Comparison of ENCODE assay signal across 8 cellular contexts in genomic region chr3:179608931-179609720, GRCh38. TPM values are rescaled to one million over a fixed set of nuclear protein-coding genes. Genes with fewer than 3 reads are reported as not detected.
DNase-seq lines count a peak whose midpoint lies in the region; ATAC-seq, FAIRE-seq and TF ChIP-seq lines count a peak whose summit lies in the region.

No MANE protein-coding gene starts in this region.

- CTCF ChIA-PET in Calu3 (lab: Charles Lee): interaction anchor here (0.6 kb wide), 1 partner anchor 1290 kb away, joined by 4 read pairs; no protein-coding TSS in a partner anchor

- TF ChIP-seq CTCF in Calu3 (IDR thresholded peaks at IDR 0.05; ENCODE audit: unreplicated experiment): no peak

- H3K4me1 Mint-ChIP-seq in activated T-helper 17 cell treated with anti-CD3 and anti-CD28 coated beads, Interleukin-2, amount 50 U/mL, for 72 hours: peaks cover 38% of the 10 kb centered on the region
- H3K4me1 Mint-ChIP-seq in Calu3 (ENCODE audit: low read depth, unreplicated experiment): peaks cover 21% of the 10 kb centered on the region

- no TSS peak for BruUV-seq in Calu3 (replicated peaks; lab: Mats Ljungman, UMichigan)

- peak overlapping the region; percentile 90 for H3K4me3 Mint-ChIP-seq in activated T-helper 17 cell treated with anti-CD3 and anti-CD28 coated beads, Interleukin-2, amount 50 U/mL, for 72 hours
- H3K4me3 Mint-ChIP-seq in Calu3 (ENCODE audit: low read depth, unreplicated experiment): no peak overlapping the region

- H3K27me3 Mint-ChIP-seq in activated T-helper 17 cell treated with anti-CD3 and anti-CD28 coated beads, Interleukin-2, amount 50 U/mL, for 72 hours: no peaks in the 10 kb centered on the region
- no peaks in the 10 kb centered on the region for H3K27me3 Mint-ChIP-seq in Calu3 (ENCODE audit: unreplicated experiment)

- no peak for TF ChIP-seq POLR2A in GM12891 (IDR thresholded peaks at IDR 0.05; ENCODE audit: low read depth, low read length)

- H3K36me3 Mint-ChIP-seq in activated T-helper 17 cell treated with anti-CD3 and anti-CD28 coated beads, Interleukin-2, amount 50 U/mL, for 72 hours (ENCODE audit: low read depth): peaks cover 43% of the 10 kb centered on the region
- peaks cover 28% of the 10 kb centered on the region for H3K36me3 Mint-ChIP-seq in Calu3 (ENCODE audit: insufficient read depth, unreplicated experiment)

- FAIRE-seq in GM12891 (lab: Jason Lieb, UNC): peak; percentile 81

- peak; percentile 60 for ATAC-seq in GM21367 (IDR thresholded peaks at IDR 0.05; ENCODE audit: unreplicated experiment)
- peak; percentile 40 for ATAC-seq in HG03457 (IDR thresholded peaks at IDR 0.05; ENCODE audit: unreplicated experiment)
- peak; percentile 82 for ATAC-seq in activated T-helper 17 cell treated with anti-CD3 and anti-CD28 coated beads, Interleukin-2, amount 50 U/mL, for 72 hours (replicated peaks)

- DNase-seq in GM12891 (ENCODE audit: insufficient read length, low spot score): no peak
- no peak for DNase-seq in Calu3
- no peak for DNase-seq in NCI-H748 (lab: John Stamatoyannopoulos, UW; ENCODE audit: unreplicated experiment)
- no peak for DNase-seq in AG08396 (ENCODE audit: low spot score)
- no peak for DNase-seq in NCI-H2196 treated with DMSO at 0.1 percent for 48 hours (lab: John Stamatoyannopoulos, UW; ENCODE audit: unreplicated experiment)

- H3K9me3 Mint-ChIP-seq in activated T-helper 17 cell treated with anti-CD3 and anti-CD28 coated beads, Interleukin-2, amount 50 U/mL, for 72 hours: no peaks in the 10 kb centered on the region
- no peaks in the 10 kb centered on the region for H3K9me3 Mint-ChIP-seq in Calu3 (ENCODE audit: low read depth, unreplicated experiment)

- peak overlapping the region; percentile 99 for H3K27ac Mint-ChIP-seq in activated T-helper 17 cell treated with anti-CD3 and anti-CD28 coated beads, Interleukin-2, amount 50 U/mL, for 72 hours
- no peak overlapping the region for H3K27ac Mint-ChIP-seq in Calu3 (ENCODE audit: unreplicated experiment)

- intact Hi-C loops in Calu3 (cut with micrococcal nuclease; ENCODE audit: unreplicated experiment): no loop called here

TF ChIP-seq in GM12891, 5 proteins besides CTCF, POLR2A, EP300 and RAD21:
- TF ChIP-seq TAF1 (IDR thresholded peaks at IDR 0.05; ENCODE audit: low read depth, low read length) (no peak), SPI1 (IDR thresholded peaks at IDR 0.05; ENCODE audit: low read depth, low read length) (peak; percentile 85)

RNA-seq across cellular contexts. Expression of gene NDUFB5, which starts 4.5 kb away (rescaled TPM):
- polyA plus RNA-seq in GM12891 (2012; ENCODE audit: low read depth, missing spikeins): 99.6 TPM
- total RNA-seq in activated T-helper 17 cell treated with anti-CD3 and anti-CD28 coated beads, Interleukin-2, amount 50 U/mL, for 72 hours: 10 to 100 TPM; 81.7 to 96.9 TPM
- 135 and 146 TPM in 2 replicates for total RNA-seq in Calu3 (2022)

RNA-seq across cellular contexts. Expression of gene MRPL47, which starts 4.7 kb away (rescaled TPM):
- polyA plus RNA-seq in GM12891 (2012; ENCODE audit: low read depth, missing spikeins): 47.8 TPM
- total RNA-seq in activated T-helper 17 cell treated with anti-CD3 and anti-CD28 coated beads, Interleukin-2, amount 50 U/mL, for 72 hours: 10 to 100 TPM; 35.9 to 62.6 TPM
- 76.2 and 88.0 TPM in 2 replicates for total RNA-seq in Calu3 (2022)

RNA-seq across cellular contexts. Expression of gene USP13, which starts 43.7 kb away (rescaled TPM):
- polyA plus RNA-seq in GM12891 (2012; ENCODE audit: low read depth, missing spikeins): 2.6 TPM
- 10 to 100 TPM in 1 of 2 donors, 1 to 10 TPM in 1; 4.2 to 12.9 TPM for total RNA-seq in activated T-helper 17 cell treated with anti-CD3 and anti-CD28 coated beads, Interleukin-2, amount 50 U/mL, for 72 hours
- total RNA-seq in Calu3 (2022): 25.5 and 29.8 TPM in 2 replicates

RNA-seq across cellular contexts. Expression of gene ACTL6A, which starts 46.4 kb away (rescaled TPM):
- polyA plus RNA-seq in GM12891 (2012; ENCODE audit: low read depth, missing spikeins): 50.5 TPM
- total RNA-seq in activated T-helper 17 cell treated with anti-CD3 and anti-CD28 coated beads, Interleukin-2, amount 50 U/mL, for 72 hours: 10 to 100 TPM; 59.0 to 88.4 TPM
- 148 and 158 TPM in 2 replicates for total RNA-seq in Calu3 (2022)
